8 cellular contexts compared by ENCODE assay signal in genomic region chr19:290539-291521, GRCh38. TPM values are rescaled to one million over a fixed set of nuclear protein-coding genes. Genes with fewer than 3 reads are reported as not detected.
A peak's percentile ranks its signal among the peaks of the same experiment; 100 is the strongest.
DNase-seq lines count a peak whose midpoint lies in the region; ATAC-seq and TF ChIP-seq lines count a peak whose summit lies in the region.

TSS of gene PLPP2 (minus strand) at chr19:291403. CDS start at chr19:291336, 67 bp downstream.

- DNase-seq in ELR (ENCODE audit: low read depth) (peak; percentile 66), NCI-H774 (lab: John Stamatoyannopoulos, UW) (peak; percentile 83), dermis blood vessel endothelial cell (peak; percentile 37), lower lobe of right lung (peak; percentile 80), suprapubic skin (ENCODE audit: low spot score in 2 of 2) (no peak), OCI-M1 (lab: John Stamatoyannopoulos, UW) (no peak), GF-D8 (lab: John Stamatoyannopoulos, UW) (no peak), NCI-H2107 (lab: John Stamatoyannopoulos, UW) (no peak)

- no peak for TF ChIP-seq EP300 in suprapubic skin (IDR thresholded peaks at IDR 0.05)

- peak within 1 kb of the TSS; percentile 40 for H3K27ac ChIP-seq in lower lobe of right lung
- peak within 1 kb of the TSS; percentile 89 for H3K27ac ChIP-seq in suprapubic skin

- H3K36me3 ChIP-seq in lower lobe of right lung (no peaks in the 10 kb centered on the region), suprapubic skin (no peaks in the 10 kb centered on the region)

- H3K4me3 ChIP-seq in lower lobe of right lung (peak within 1 kb of the TSS; percentile 48), suprapubic skin (peak within 1 kb of the TSS; percentile 50)

- ATAC-seq in lower lobe of right lung, result peak; percentile 64 to 66

- H3K27me3 ChIP-seq in lower lobe of right lung (ENCODE audit: low read depth) (peaks cover 47% of the 10 kb centered on the region), suprapubic skin (peaks cover 53% of the 10 kb centered on the region)

- 7% methylated on average over 12 of the region's 108 CpGs for WGBS in suprapubic skin

- TF ChIP-seq CTCF in lower lobe of right lung (IDR thresholded peaks at IDR 0.05), result no peak
- no peak for TF ChIP-seq CTCF in suprapubic skin (IDR thresholded peaks at IDR 0.05)

- no peak for TF ChIP-seq POLR2A in suprapubic skin (IDR thresholded peaks at IDR 0.05)

- H3K4me1 ChIP-seq in lower lobe of right lung (peaks cover 24% of the 10 kb centered on the region), suprapubic skin (peaks cover 40% of the 10 kb centered on the region)

- H3K9me3 ChIP-seq in lower lobe of right lung, result no peaks in the 10 kb centered on the region
- H3K9me3 ChIP-seq in suprapubic skin, result no peaks in the 10 kb centered on the region

- intact Hi-C loops in lower lobe of right lung (cut with DNase I), result no loop called here

RNA-seq across cellular contexts. Expression of gene PLPP2, which starts in this region (rescaled TPM):
- total RNA-seq in dermis blood vessel endothelial cell (14.3 and 25.8 TPM in 2 replicates), lower lobe of right lung (11.7 TPM), suprapubic skin (100 to 1,000 TPM in 3 of 4 donors, 10 to 100 TPM in 1; 75.9 to 114 (median 109) TPM)

Comparison
In these comparisons a context has a peak if more than half of its experiments do, and no peak if none do; other contexts are left out.
1. DNase-seq: peak in ELR (single experiment), NCI-H774 (single experiment), dermis blood vessel endothelial cell (single experiment) and lower lobe of right lung (single experiment); none in suprapubic skin (0 of 2), OCI-M1 (single experiment), GF-D8 (single experiment) and NCI-H2107 (single experiment).